1 cellular context compared by ENCODE assay signal in the genomic region with DNA sequence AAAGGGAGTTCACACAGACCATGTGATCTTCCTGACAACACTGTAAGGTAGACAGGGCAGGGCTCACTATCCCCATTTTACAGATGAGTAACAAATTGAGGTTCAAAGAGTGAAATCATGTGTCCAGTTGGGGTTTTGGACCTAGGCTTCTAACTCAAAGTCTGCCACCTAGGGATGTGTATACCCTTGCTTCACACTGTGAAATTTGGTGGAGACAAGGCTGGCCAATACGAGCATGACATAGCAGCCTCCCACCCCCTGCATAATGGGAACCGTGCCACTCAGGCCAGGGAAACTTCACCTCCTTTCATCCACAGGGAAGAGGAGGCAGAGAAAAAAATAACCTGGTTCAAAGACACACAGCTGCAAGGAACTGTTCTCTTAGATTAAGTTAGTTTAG.
TF ChIP-seq lines count a peak whose summit lies in the region.

No MANE protein-coding gene starts in this region.

TF ChIP-seq in K562, 482 proteins besides CTCF, POLR2A, EP300 and RAD21:
- TF ChIP-seq GABPA (tag; conservative IDR thresholded peaks at IDR 0.05; ENCODE audit: low read depth) (no peak), ZNF165 (CRISPR knock-in tag; IDR thresholded peaks at IDR 0.05; ENCODE audit: borderline replicate concordance) (no peak), NFIX (CRISPR knock-in tag; IDR thresholded peaks at IDR 0.05; ENCODE audit: low read depth) (no peak), CTBP1 (IDR thresholded peaks at IDR 0.05; ENCODE audit: borderline replicate concordance) (no peak), SNAPC5 (CRISPR knock-in tag; IDR thresholded peaks at IDR 0.05) (no peak), LCOR (CRISPR knock-in tag; IDR thresholded peaks at IDR 0.05) (no peak), MBD2 (IDR thresholded peaks at IDR 0.05; ENCODE audit: borderline replicate concordance, low read depth) (no peak), ZNF239 (CRISPR knock-in tag; IDR thresholded peaks at IDR 0.05) (no peak), NCOR1 (IDR thresholded peaks at IDR 0.05) (no peak), TARDBP (IDR thresholded peaks at IDR 0.05) (no peak), BRF2 (IDR thresholded peaks at IDR 0.05; ENCODE audit: borderline replicate concordance, insufficient read depth, insufficient read length) (no peak), GATAD2B (IDR thresholded peaks at IDR 0.05; ENCODE audit: borderline replicate concordance) (no peak), MYNN (IDR thresholded peaks at IDR 0.05) (no peak), MYNN (CRISPR knock-in tag; IDR thresholded peaks at IDR 0.05) (no peak), ZBTB40 (IDR thresholded peaks at IDR 0.05) (no peak), ZBTB40 (CRISPR knock-in tag; IDR thresholded peaks at IDR 0.05) (no peak), CHD4 (IDR thresholded peaks at IDR 0.05; ENCODE audit: insufficient read depth, insufficient replicate concordance, low read depth, low read length, poor library complexity, severe bottlenecking) (no peak), KLF13 (tag; IDR thresholded peaks at IDR 0.05; ENCODE audit: borderline replicate concordance, low read depth) (no peak), GTF2A2 (tag; IDR thresholded peaks at IDR 0.05) (no peak), KAT2B (IDR thresholded peaks at IDR 0.05; ENCODE audit: low read depth, low read length) (no peak)
- TF ChIP-seq, protein P1, sequence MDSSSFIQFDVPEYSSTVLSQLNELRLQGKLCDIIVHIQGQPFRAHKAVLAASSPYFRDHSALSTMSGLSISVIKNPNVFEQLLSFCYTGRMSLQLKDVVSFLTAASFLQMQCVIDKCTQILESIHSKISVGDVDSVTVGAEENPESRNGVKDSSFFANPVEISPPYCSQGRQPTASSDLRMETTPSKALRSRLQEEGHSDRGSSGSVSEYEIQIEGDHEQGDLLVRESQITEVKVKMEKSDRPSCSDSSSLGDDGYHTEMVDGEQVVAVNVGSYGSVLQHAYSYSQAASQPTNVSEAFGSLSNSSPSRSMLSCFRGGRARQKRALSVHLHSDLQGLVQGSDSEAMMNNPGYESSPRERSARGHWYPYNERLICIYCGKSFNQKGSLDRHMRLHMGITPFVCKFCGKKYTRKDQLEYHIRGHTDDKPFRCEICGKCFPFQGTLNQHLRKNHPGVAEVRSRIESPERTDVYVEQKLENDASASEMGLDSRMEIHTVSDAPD (CRISPR knock-in tag; IDR thresholded peaks at IDR 0.05), result no peak
- TF ChIP-seq, protein P2, sequence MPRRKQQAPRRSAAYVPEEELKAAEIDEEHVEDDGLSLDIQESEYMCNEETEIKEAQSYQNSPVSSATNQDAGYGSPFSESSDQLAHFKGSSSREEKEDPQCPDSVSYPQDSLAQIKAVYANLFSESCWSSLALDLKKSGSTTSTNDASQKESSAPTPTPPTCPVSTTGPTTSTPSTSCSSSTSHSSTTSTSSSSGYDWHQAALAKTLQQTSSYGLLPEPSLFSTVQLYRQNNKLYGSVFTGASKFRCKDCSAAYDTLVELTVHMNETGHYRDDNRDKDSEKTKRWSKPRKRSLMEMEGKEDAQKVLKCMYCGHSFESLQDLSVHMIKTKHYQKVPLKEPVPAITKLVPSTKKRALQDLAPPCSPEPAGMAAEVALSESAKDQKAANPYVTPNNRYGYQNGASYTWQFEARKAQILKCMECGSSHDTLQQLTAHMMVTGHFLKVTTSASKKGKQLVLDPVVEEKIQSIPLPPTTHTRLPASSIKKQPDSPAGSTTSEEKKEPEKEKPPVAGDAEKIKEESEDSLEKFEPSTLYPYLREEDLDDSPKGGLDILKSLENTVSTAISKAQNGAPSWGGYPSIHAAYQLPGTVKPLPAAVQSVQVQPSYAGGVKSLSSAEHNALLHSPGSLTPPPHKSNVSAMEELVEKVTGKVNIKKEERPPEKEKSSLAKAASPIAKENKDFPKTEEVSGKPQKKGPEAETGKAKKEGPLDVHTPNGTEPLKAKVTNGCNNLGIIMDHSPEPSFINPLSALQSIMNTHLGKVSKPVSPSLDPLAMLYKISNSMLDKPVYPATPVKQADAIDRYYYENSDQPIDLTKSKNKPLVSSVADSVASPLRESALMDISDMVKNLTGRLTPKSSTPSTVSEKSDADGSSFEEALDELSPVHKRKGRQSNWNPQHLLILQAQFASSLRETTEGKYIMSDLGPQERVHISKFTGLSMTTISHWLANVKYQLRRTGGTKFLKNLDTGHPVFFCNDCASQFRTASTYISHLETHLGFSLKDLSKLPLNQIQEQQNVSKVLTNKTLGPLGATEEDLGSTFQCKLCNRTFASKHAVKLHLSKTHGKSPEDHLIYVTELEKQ (CRISPR knock-in tag; IDR thresholded peaks at IDR 0.05), result no peak
